8 cellular contexts compared by ENCODE assay signal in genomic region chr12:53791735-53792326, GRCh38.
DNase-seq lines count a peak whose midpoint lies in the region; ATAC-seq lines count a peak whose summit lies in the region.

No MANE protein-coding gene starts in this region.

- no peak for ATAC-seq in HG03521 (IDR thresholded peaks at IDR 0.05; ENCODE audit: unreplicated experiment)

- DNase-seq in NCI-H748 (lab: John Stamatoyannopoulos, UW; ENCODE audit: unreplicated experiment) (peak; percentile 53), NCI-H748 treated with DMSO at 0.1 percent for 48 hours (lab: John Stamatoyannopoulos, UW) (no peak), T-helper 1 cell (peak in 3 of 5 donors; percentile 13 to 30 (median 15)), NCI-H1436 treated with DMSO at 0.1 percent for 48 hours (lab: John Stamatoyannopoulos, UW) (no peak), NCI-H345 treated with DMSO at 0.1 percent for 48 hours (lab: John Stamatoyannopoulos, UW; ENCODE audit: unreplicated experiment) (no peak)
- DNase-seq in effector CD8-positive, alpha-beta T cell (lab: John Stamatoyannopoulos, UW), result peak; percentile 2
- peak; percentile 4 for DNase-seq in stimulated activated CD4-positive, alpha-beta T cell treated with anti-CD3 and anti-CD28 coated beads, Interleukin-2, amount 100 ng/mL, for 4 hours (ENCODE audit: low read depth)

Comparison
In these comparisons a context has a peak if more than half of its experiments do, and no peak if none do; other contexts are left out.
1. DNase-seq: peak in NCI-H748 (single experiment), T-helper 1 cell (3 of 5), effector CD8-positive, alpha-beta T cell (single experiment) and stimulated activated CD4-positive, alpha-beta T cell treated with anti-CD3 and anti-CD28 coated beads, Interleukin-2, amount 100 ng/mL, for 4 hours (single experiment); none in NCI-H748 treated with DMSO at 0.1 percent for 48 hours (single experiment), NCI-H1436 treated with DMSO at 0.1 percent for 48 hours (single experiment) and NCI-H345 treated with DMSO at 0.1 percent for 48 hours (single experiment).